In the genomic region with DNA sequence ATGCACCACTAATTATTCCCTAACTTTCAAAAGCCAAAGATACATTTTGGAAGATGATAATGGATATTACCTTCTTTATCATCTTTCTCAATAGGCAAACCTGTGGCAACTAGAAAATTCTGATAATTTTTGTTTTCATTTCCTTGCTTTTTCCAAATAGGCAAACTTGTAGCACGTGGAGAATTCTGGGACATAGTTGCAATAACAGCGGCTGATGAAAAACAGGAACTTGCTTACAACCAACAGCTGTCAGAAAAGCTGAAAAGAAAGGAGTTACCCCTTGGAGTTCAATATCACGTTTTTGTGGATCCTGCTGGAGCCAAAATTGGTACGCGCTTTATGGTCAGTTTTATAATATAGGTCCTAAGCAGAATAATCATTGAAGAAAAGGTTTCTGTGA, we compare ENCODE assay signal across 15 cellular contexts. TPM values are rescaled to one million over a fixed set of nuclear protein-coding genes. Genes with fewer than 3 reads are reported as not detected.
A peak's percentile ranks its signal among the peaks of the same experiment; 100 is the strongest.
DNase-seq lines count a peak whose midpoint lies in the region; ATAC-seq and TF ChIP-seq lines count a peak whose summit lies in the region.
"Had no signal": no experiment of that assay in that cellular context is flagged by ENCODE, and none has a peak within 500 bp of the region (broad histone marks: within the 10 kb centered on the region; RNA-seq: fewer than 3 reads in every experiment).

No MANE protein-coding gene starts in this region.

- TF ChIP-seq CTCF in natural killer cell (IDR thresholded peaks at IDR 0.05): no peak

- ATAC-seq in natural killer cell (no peak), GM19463 (IDR thresholded peaks at IDR 0.05; ENCODE audit: unreplicated experiment) (no peak), HG03159 (IDR thresholded peaks at IDR 0.05; ENCODE audit: unreplicated experiment) (no peak)
- ATAC-seq: pancreas had no signal

- no peaks in the 10 kb centered on the region for H3K27me3 Mint-ChIP-seq in activated T-helper 1 cell treated with anti-CD3 and anti-CD28 coated beads, Interleukin-12 subunit alpha, Interleukin-12 subunit beta, Interleukin-2, Interleukin-4 antibody, amounts not matched to agents 30 ng/mL and 10 ng/mL and 1 ng/mL, durations not matched to agents 14 hours and 24 hours and 36 hours (ENCODE audit: insufficient read depth)
- H3K27me3 Mint-ChIP-seq in natural killer cell (ENCODE audit: low read depth in 2 of 2): peaks cover 0 to 8% of the 10 kb centered on the region in 2 donors

- intact Hi-C loops in activated T-helper 1 cell treated with anti-CD3 and anti-CD28 coated beads, Interleukin-12 subunit alpha, Interleukin-12 subunit beta, Interleukin-2, Interleukin-4 antibody, amounts not matched to agents 30 ng/mL and 10 ng/mL and 1 ng/mL, durations not matched to agents 14 hours and 24 hours and 36 hours (cut with micrococcal nuclease): loop anchor here (2.0 to 10.0 kb wide), 2 partner anchors 1523 to 1915 kb away; a partner anchor contains a TSS
- intact Hi-C loops in natural killer cell (cut with micrococcal nuclease): loop anchor here (5.0 kb wide), 2 partner anchors 533 to 1917 kb away; a partner anchor contains a TSS

- peaks cover 2% of the 10 kb centered on the region for H3K36me3 Mint-ChIP-seq in activated T-helper 1 cell treated with anti-CD3 and anti-CD28 coated beads, Interleukin-12 subunit alpha, Interleukin-12 subunit beta, Interleukin-2, Interleukin-4 antibody, amounts not matched to agents 30 ng/mL and 10 ng/mL and 1 ng/mL, durations not matched to agents 14 hours and 24 hours and 36 hours (ENCODE audit: low read depth)
- H3K36me3 Mint-ChIP-seq in natural killer cell: peaks cover 3% of the 10 kb centered on the region

- H3K4me3 Mint-ChIP-seq in activated T-helper 1 cell treated with anti-CD3 and anti-CD28 coated beads, Interleukin-12 subunit alpha, Interleukin-12 subunit beta, Interleukin-2, Interleukin-4 antibody, amounts not matched to agents 30 ng/mL and 10 ng/mL and 1 ng/mL, durations not matched to agents 14 hours and 24 hours and 36 hours: peak overlapping the region; percentile 92
- peak overlapping the region; percentile 95 for H3K4me3 Mint-ChIP-seq in natural killer cell

- DNase-seq in SIG-M5 treated with dmso at 0.1 percent for 504 hours (lab: John Stamatoyannopoulos, UW; ENCODE audit: unreplicated experiment) (peak; percentile 65), SIG-M5 (lab: John Stamatoyannopoulos, UW) (no peak), Kasumi-1 (lab: John Stamatoyannopoulos, UW) (peak; percentile 73 to 85), natural killer cell (no peak), AG20443 (ENCODE audit: low spot score) (no peak)
- no peak for DNase-seq in activated T-helper 1 cell treated with anti-CD3 and anti-CD28 coated beads, Interleukin-12 subunit alpha, Interleukin-12 subunit beta, Interleukin-2, Interleukin-4 antibody, amounts not matched to agents 30 ng/mL and 10 ng/mL and 1 ng/mL, durations not matched to agents 14 hours and 24 hours and 36 hours (ENCODE audit: low spot score)
- DNase-seq: 8988T, GOT3, NCI-H2171, pancreas, SJCRH30 had no signal

- no peaks in the 10 kb centered on the region for H3K9me3 Mint-ChIP-seq in activated T-helper 1 cell treated with anti-CD3 and anti-CD28 coated beads, Interleukin-12 subunit alpha, Interleukin-12 subunit beta, Interleukin-2, Interleukin-4 antibody, amounts not matched to agents 30 ng/mL and 10 ng/mL and 1 ng/mL, durations not matched to agents 14 hours and 24 hours and 36 hours
- H3K9me3 Mint-ChIP-seq in natural killer cell: no peaks in the 10 kb centered on the region

- no peak overlapping the region for H3K27ac Mint-ChIP-seq in activated T-helper 1 cell treated with anti-CD3 and anti-CD28 coated beads, Interleukin-12 subunit alpha, Interleukin-12 subunit beta, Interleukin-2, Interleukin-4 antibody, amounts not matched to agents 30 ng/mL and 10 ng/mL and 1 ng/mL, durations not matched to agents 14 hours and 24 hours and 36 hours
- H3K27ac Mint-ChIP-seq in natural killer cell: peak overlapping the region in 1 of 2 donors; percentile 93

- peaks cover 16% of the 10 kb centered on the region for H3K4me1 Mint-ChIP-seq in activated T-helper 1 cell treated with anti-CD3 and anti-CD28 coated beads, Interleukin-12 subunit alpha, Interleukin-12 subunit beta, Interleukin-2, Interleukin-4 antibody, amounts not matched to agents 30 ng/mL and 10 ng/mL and 1 ng/mL, durations not matched to agents 14 hours and 24 hours and 36 hours (ENCODE audit: low read depth)
- peaks cover 18 to 25% of the 10 kb centered on the region in 2 donors for H3K4me1 Mint-ChIP-seq in natural killer cell

RNA-seq across cellular contexts. Expression of a gene that starts 1.5 kb away (rescaled TPM):
- total RNA-seq in activated T-helper 1 cell treated with anti-CD3 and anti-CD28 coated beads, Interleukin-12 subunit alpha, Interleukin-12 subunit beta, Interleukin-2, Interleukin-4 antibody, amounts not matched to agents 30 ng/mL and 10 ng/mL and 1 ng/mL, durations not matched to agents 14 hours and 24 hours and 36 hours: 6.5 and 8.3 TPM in 2 replicates
- 1 to 10 TPM; 3.0 to 5.4 (median 3.5) TPM for total RNA-seq in natural killer cell

RNA-seq across cellular contexts. Expression of a gene that starts 1.5 kb away (rescaled TPM):
- total RNA-seq in activated T-helper 1 cell treated with anti-CD3 and anti-CD28 coated beads, Interleukin-12 subunit alpha, Interleukin-12 subunit beta, Interleukin-2, Interleukin-4 antibody, amounts not matched to agents 30 ng/mL and 10 ng/mL and 1 ng/mL, durations not matched to agents 14 hours and 24 hours and 36 hours: 0.31 and 0.49 TPM in 2 replicates
- total RNA-seq in natural killer cell: under 1 TPM; 0.16 to 0.85 (median 0.59) TPM

RNA-seq across cellular contexts. Expression of a gene that starts 35.7 kb away (rescaled TPM):
- not detected in 2 replicates for total RNA-seq in activated T-helper 1 cell treated with anti-CD3 and anti-CD28 coated beads, Interleukin-12 subunit alpha, Interleukin-12 subunit beta, Interleukin-2, Interleukin-4 antibody, amounts not matched to agents 30 ng/mL and 10 ng/mL and 1 ng/mL, durations not matched to agents 14 hours and 24 hours and 36 hours
- under 1 TPM in 1 of 3 donors, not detected in 2; 0.72 TPM for total RNA-seq in natural killer cell
- total RNA-seq: G401, kidney epithelial cell, SJCRH30 had no signal

Comparison
In these comparisons a context has a peak if more than half of its experiments do, and no peak if none do; other contexts are left out.
1. DNase-seq: peak in SIG-M5 treated with dmso at 0.1 percent for 504 hours (single experiment) and Kasumi-1 (2 of 2); none in SIG-M5 (single experiment), activated T-helper 1 cell treated with anti-CD3 and anti-CD28 coated beads, Interleukin-12 subunit alpha, Interleukin-12 subunit beta, Interleukin-2, Interleukin-4 antibody, amounts not matched to agents 30 ng/mL and 10 ng/mL and 1 ng/mL, durations not matched to agents 14 hours and 24 hours and 36 hours (single experiment), natural killer cell (single experiment) and AG20443 (single experiment).